Comparison of ENCODE assay signal across 9 cellular contexts in genomic region chr9:27528278-27528885, GRCh38. TPM values are rescaled to one million over a fixed set of nuclear protein-coding genes. Genes with fewer than 3 reads are reported as not detected.
DNase-seq lines count a peak whose midpoint lies in the region; ATAC-seq and TF ChIP-seq lines count a peak whose summit lies in the region.
"Had no signal": no experiment of that assay in that cellular context is flagged by ENCODE, and none has a peak within 500 bp of the region (broad histone marks: within the 10 kb centered on the region; RNA-seq: fewer than 3 reads in every experiment).

No MANE protein-coding gene starts in this region.

- H3K4me1 Mint-ChIP-seq in Calu3 (ENCODE audit: low read depth, unreplicated experiment): no peaks in the 10 kb centered on the region

- peaks cover 17% of the 10 kb centered on the region for H3K36me3 Mint-ChIP-seq in Calu3 (ENCODE audit: insufficient read depth, unreplicated experiment)

- peaks cover 2% of the 10 kb centered on the region; the same call in 1 of the 2 replicates for H3K27me3 ChIP-seq in KMS-11 (ENCODE audit: insufficient read depth, low read depth)

- peak overlapping the region; percentile 82 for H3K4me2 ChIP-seq in KMS-11

- peak overlapping the region; percentile 14 for H3K27ac Mint-ChIP-seq in Calu3 (ENCODE audit: unreplicated experiment)

- no TSS peak for BruUV-seq in Calu3 (replicated peaks; lab: Mats Ljungman, UMichigan)

- no peaks in the 10 kb centered on the region for H3K4me1 ChIP-seq in KMS-11 (ENCODE audit: low read depth, poor library complexity, severe bottlenecking)

- H3K4me3 ChIP-seq in KMS-11 (IDR thresholded peaks at IDR 0.05; ENCODE audit: insufficient read depth, low read depth, low read length): no peak overlapping the region

- no peaks in the 10 kb centered on the region for H3K27me3 Mint-ChIP-seq in Calu3 (ENCODE audit: unreplicated experiment)

- no peaks in the 10 kb centered on the region for H4K20me1 ChIP-seq in KMS-11 (ENCODE audit: insufficient read depth)

- CTCF ChIA-PET in Calu3 (lab: Charles Lee): interaction anchor here (2.9 kb wide), 1 partner anchor 195 kb away, joined by 12 read pairs; no protein-coding TSS in a partner anchor

- no peaks in the 10 kb centered on the region for H3K9me3 Mint-ChIP-seq in Calu3 (ENCODE audit: low read depth, unreplicated experiment)

- H3K4me3 Mint-ChIP-seq in Calu3 (ENCODE audit: low read depth, unreplicated experiment): peak overlapping the region; percentile 81

- no peaks in the 10 kb centered on the region for H3K36me3 ChIP-seq in KMS-11 (ENCODE audit: insufficient read depth)

- no peak for TF ChIP-seq CTCF in Calu3 (IDR thresholded peaks at IDR 0.05; ENCODE audit: unreplicated experiment)
- no peak for TF ChIP-seq CTCF in KMS-11 (conservative IDR thresholded peaks at IDR 0.05; ENCODE audit: low read depth, low read length)

- H3K79me2 ChIP-seq in KMS-11 (ENCODE audit: insufficient read depth, low read depth): no peaks in the 10 kb centered on the region

- no peak overlapping the region for H3K9ac ChIP-seq in KMS-11

- H2AFZ ChIP-seq in KMS-11 (ENCODE audit: low read depth): peak overlapping the region; percentile 85

- peak; percentile 55 for ATAC-seq in GM21529 (IDR thresholded peaks at IDR 0.05; ENCODE audit: unreplicated experiment)

- intact Hi-C loops in Calu3 (cut with micrococcal nuclease; ENCODE audit: unreplicated experiment): loop anchor here (2.0 kb wide), 1 partner anchor 144 kb away; no protein-coding TSS in a partner anchor

- DNase-seq in Calu3 (peak; percentile 59), activated T-cell treated with anti-CD3 and anti-CD28 coated beads for 4 hours (peak; percentile 38), epithelial cell of prostate (ENCODE audit: low read depth, low spot score) (no peak), midbrain (lab: John Stamatoyannopoulos, UW) (peak; percentile 71), NCI-H1436 (lab: John Stamatoyannopoulos, UW) (no peak)
- DNase-seq in stimulated activated CD8-positive, alpha-beta memory T cell treated with anti-CD3 and anti-CD28 coated beads, Interleukin-7, amount 100 ng/mL, for 24 hours (ENCODE audit: low read depth): peak; percentile 9

- H3K27ac ChIP-seq in KMS-11 (no peak overlapping the region), epithelial cell of prostate (peak overlapping the region; percentile 89)

RNA-seq across cellular contexts. Expression of gene MOB3B, which starts 1.2 kb away (rescaled TPM):
- 7.6 and 10.8 TPM in 2 replicates for total RNA-seq in Calu3 (2022)

RNA-seq across cellular contexts. Expression of gene IFNK, which starts 4.3 kb away (rescaled TPM):
- not detected in 2 replicates for total RNA-seq in Calu3 (2022)
- total RNA-seq: NCI-H460 had no signal

RNA-seq across cellular contexts. Expression of gene C9orf72, which starts 44.9 kb away (rescaled TPM):
- total RNA-seq in Calu3 (2022): 8.0 and 9.7 TPM in 2 replicates

Comparison
In these comparisons a context has a peak if more than half of its experiments do, and no peak if none do; other contexts are left out.
1. DNase-seq: peak in Calu3 (single experiment), activated T-cell treated with anti-CD3 and anti-CD28 coated beads for 4 hours (single experiment), midbrain (single experiment) and stimulated activated CD8-positive, alpha-beta memory T cell treated with anti-CD3 and anti-CD28 coated beads, Interleukin-7, amount 100 ng/mL, for 24 hours (single experiment); none in epithelial cell of prostate (single experiment) and NCI-H1436 (single experiment).